9 cellular contexts compared by ENCODE assay signal in genomic region chr18:51668101-51668500, GRCh38.
A peak's percentile ranks its signal among the peaks of the same experiment; 100 is the strongest.
DNase-seq lines count a peak whose midpoint lies in the region; ATAC-seq and TF ChIP-seq lines count a peak whose summit lies in the region.
"Had no signal": no experiment of that assay in that cellular context is flagged by ENCODE, and none has a peak within 500 bp of the region (broad histone marks: within the 10 kb centered on the region; RNA-seq: fewer than 3 reads in every experiment).

No MANE protein-coding gene starts in this region.

- peak; percentile 62 for ATAC-seq in HG02588 (IDR thresholded peaks at IDR 0.05; ENCODE audit: unreplicated experiment)
- peak; percentile 35 for ATAC-seq in memory B cell (ENCODE audit: low read depth)

- no peak overlapping the region for H3K27ac ChIP-seq in dorsolateral prefrontal cortex
- no peak overlapping the region for H3K27ac ChIP-seq in substantia nigra (ENCODE audit: low read depth, low read length, poor library complexity, severe bottlenecking)
- H3K27ac ChIP-seq: BLaER1 had no signal

- H3K36me3 Mint-ChIP-seq in memory B cell: no peaks in the 10 kb centered on the region

- peak overlapping the region in 35 of 59 donors; percentile 4 to 59 (median 31) for H3K4me3 ChIP-seq in dorsolateral prefrontal cortex
- H3K4me3 ChIP-seq: BLaER1 had no signal

- no peak overlapping the region for H3K4me3 Mint-ChIP-seq in memory B cell

- no peaks in the 10 kb centered on the region for H3K27me3 ChIP-seq in dorsolateral prefrontal cortex
- H3K27me3 ChIP-seq: BLaER1 had no signal

- no peaks in the 10 kb centered on the region for H3K9me3 Mint-ChIP-seq in memory B cell

- peak; percentile 75 to 98 (median 90) for TF ChIP-seq CTCF in dorsolateral prefrontal cortex (IDR thresholded peaks at IDR 0.05 in 54 of 56, conservative IDR thresholded peaks at IDR 0.05 in 2 of 56; ENCODE audit: low read depth in 1 of 56, partially characterized antibody in 56 of 56)

- H3K27me3 Mint-ChIP-seq in memory B cell: peaks cover 11% of the 10 kb centered on the region

- DNase-seq in DMS79 treated with DMSO at 0.1 percent for 48 hours (lab: John Stamatoyannopoulos, UW) (peak; percentile 43), DMS79 (lab: John Stamatoyannopoulos, UW) (no peak), NCI-H1417 treated with DMSO at 0.1 percent for 48 hours (lab: John Stamatoyannopoulos, UW) (peak; percentile 76), SW480 (ENCODE audit: low spot score) (peak; percentile 34), dorsolateral prefrontal cortex (peak; percentile 32 to 80 (median 58)), memory B cell (ENCODE audit: low spot score in 2 of 2) (peak; percentile 37 to 52), substantia nigra (lab: John Stamatoyannopoulos, UW) (peak in 38 of 49 donors; percentile 3 to 69 (median 37))

- peaks cover 5% of the 10 kb centered on the region for H3K4me1 Mint-ChIP-seq in memory B cell

- intact Hi-C loops in dorsolateral prefrontal cortex (cut with DNase I): loop anchor here (1.0 to 10.0 kb wide), 4 partner anchors 556 to 1003 kb away; partner anchors contain the start of gene DCC (in 1 of the 2)

- H3K27ac Mint-ChIP-seq in memory B cell: no peak overlapping the region
